8 cellular contexts compared by ENCODE assay signal in the genomic region with DNA sequence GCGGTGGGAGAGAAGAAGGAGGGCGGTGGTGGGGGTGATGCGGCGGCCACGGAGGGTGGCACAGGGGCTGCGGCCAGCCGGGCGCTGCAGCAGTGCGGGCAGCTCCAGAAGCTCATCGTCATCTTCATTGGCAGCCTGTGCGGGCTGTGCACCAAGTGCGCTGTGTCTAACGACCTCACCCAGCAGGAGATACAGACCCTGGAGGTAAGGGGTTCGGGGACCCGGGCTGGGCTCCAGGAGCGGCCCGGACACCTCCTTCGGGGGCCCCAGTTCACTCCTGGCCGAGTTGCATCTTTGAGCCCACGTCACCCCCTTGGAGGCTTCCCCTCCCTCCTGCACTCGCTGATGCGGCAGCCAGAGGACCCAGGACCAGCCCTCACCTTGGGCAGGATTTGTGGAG.
DNase-seq lines count a peak whose midpoint lies in the region; ATAC-seq, FAIRE-seq and TF ChIP-seq lines count a peak whose summit lies in the region.
"Not testable (repeated sequence)": the region's sequence is repeated elsewhere in the genome, so short reads cannot be mapped to it uniquely, and the experiment has no call there.

No MANE protein-coding gene starts in this region.

- H3K4me3 Mint-ChIP-seq in CD4-positive, alpha-beta memory T cell: peak overlapping the region; percentile 82 to 93 (median 89)
- peak overlapping the region; percentile 77 for H3K4me3 Mint-ChIP-seq in activated CD4-positive, alpha-beta T cell treated with anti-CD3 and anti-CD28 coated beads for 36 hours

- not testable (repeated sequence) for H3K36me3 ChIP-seq in CD4-positive, alpha-beta memory T cell (ENCODE audit: insufficient read depth, low read length); Karpas-422 (ENCODE audit: insufficient read depth, low read length); esophagus (ENCODE audit: control insufficient read depth in 2 of 2, insufficient read depth in 2 of 2, low read length in 1 of 2); HepG2 (replicated peaks in 1 of 2; ENCODE audit: control insufficient read depth in 1 of 2, insufficient read depth in 2 of 2, low read length in 2 of 2); trophoblast cell (ENCODE audit: control insufficient read depth in 1 of 2, insufficient read depth in 2 of 2, low read length in 2 of 2); thymus (ENCODE audit: control insufficient read depth, insufficient read depth)

- H4K91ac ChIP-seq in trophoblast cell (ENCODE audit: low read depth, low read length): not testable (repeated sequence)

- in situ Hi-C loops in HepG2 (cut with HindIII; ENCODE audit: extremely low pct_ligation_motif_present, low pct_unique_long_range_greater_than_20kb): not testable (repeated sequence)

- peaks cover 5 to 22% (median 16%) of the 10 kb centered on the region in 8 donors for H3K9me3 Mint-ChIP-seq in CD4-positive, alpha-beta memory T cell
- peaks cover 15% of the 10 kb centered on the region for H3K9me3 Mint-ChIP-seq in activated CD4-positive, alpha-beta T cell treated with anti-CD3 and anti-CD28 coated beads for 36 hours (ENCODE audit: low read depth)

- CTCF ChIA-PET in CD4-positive, alpha-beta memory T cell (lab: Charles Lee; ENCODE audit: partially characterized antibody); activated CD4-positive, alpha-beta T cell treated with anti-CD3 and anti-CD28 coated beads for 36 hours (lab: Charles Lee); HepG2 (lab: Yijun Ruan, JAX; ENCODE audit: low intra/inter-chr PET ratio, low total read pairs): not testable (repeated sequence)

- POLR2A ChIA-PET in CD4-positive, alpha-beta memory T cell (lab: Charles Lee; ENCODE audit: partially characterized antibody); activated CD4-positive, alpha-beta T cell treated with anti-CD3 and anti-CD28 coated beads for 36 hours (lab: Charles Lee); HepG2 (lab: Yijun Ruan, JAX): not testable (repeated sequence)

- not testable (repeated sequence) for H4K20me1 ChIP-seq in Karpas-422 (ENCODE audit: insufficient read depth, low read depth, low read length); HepG2 (ENCODE audit: insufficient read depth, low read length)

- BruUV-seq in HepG2 (replicated peaks; lab: Mats Ljungman, UMichigan): not testable (repeated sequence)

- not testable (repeated sequence) for ATAC-seq in activated CD4-positive, alpha-beta T cell treated with anti-CD3 and anti-CD28 coated beads for 36 hours; HepG2

- not testable (repeated sequence) for H3K23ac ChIP-seq in trophoblast cell (ENCODE audit: low read length)

- H2AFZ ChIP-seq in Karpas-422 (ENCODE audit: low read length); HepG2 (ENCODE audit: low read length); trophoblast cell (ENCODE audit: insufficient read depth, low read length, poor library complexity): not testable (repeated sequence)

- H3K27me3 Mint-ChIP-seq in CD4-positive, alpha-beta memory T cell: not testable (repeated sequence)
- peaks cover 16% of the 10 kb centered on the region for H3K27me3 Mint-ChIP-seq in activated CD4-positive, alpha-beta T cell treated with anti-CD3 and anti-CD28 coated beads for 36 hours

- H3K36me3 Mint-ChIP-seq in CD4-positive, alpha-beta memory T cell: peaks cover 12% of the 10 kb centered on the region in 2 donors
- H3K36me3 Mint-ChIP-seq in activated CD4-positive, alpha-beta T cell treated with anti-CD3 and anti-CD28 coated beads for 36 hours (ENCODE audit: low read depth): peaks cover 18% of the 10 kb centered on the region

- H3K4me1 Mint-ChIP-seq in CD4-positive, alpha-beta memory T cell: peaks cover 14 to 22% (median 17%) of the 10 kb centered on the region in 4 donors
- peaks cover 17% of the 10 kb centered on the region for H3K4me1 Mint-ChIP-seq in activated CD4-positive, alpha-beta T cell treated with anti-CD3 and anti-CD28 coated beads for 36 hours

- not testable (repeated sequence) for H3K4ac ChIP-seq in trophoblast cell (ENCODE audit: low read depth, low read length)

- H3K27ac ChIP-seq in CD4-positive, alpha-beta memory T cell (ENCODE audit: low read depth, low read length); esophagus (ENCODE audit: low read depth in 2 of 2, low read length in 1 of 2); HepG2 (ENCODE audit: extremely low read length, insufficient read depth, low read length); trophoblast cell (ENCODE audit: low read depth, low read length); thymus (ENCODE audit: low read depth): not testable (repeated sequence)
- H3K27ac ChIP-seq in Karpas-422 (ENCODE audit: low read length): peak overlapping the region; percentile 81

- not testable (repeated sequence) for H3K4me1 ChIP-seq in CD4-positive, alpha-beta memory T cell (ENCODE audit: insufficient read depth, low read length); Karpas-422 (ENCODE audit: low read length); esophagus (ENCODE audit: control insufficient read depth in 2 of 2, insufficient read depth in 2 of 2, low read length in 1 of 2); HepG2 (ENCODE audit: insufficient read depth, low read length); trophoblast cell (ENCODE audit: control insufficient read depth in 1 of 2, insufficient read depth in 2 of 2, low read length in 2 of 2); thymus (ENCODE audit: control insufficient read depth, insufficient read depth, low read length)

- not testable (repeated sequence) for DNase-seq in CD4-positive, alpha-beta memory T cell; activated CD4-positive, alpha-beta T cell treated with anti-CD3 and anti-CD28 coated beads for 36 hours; HepG2 (ENCODE audit: low spot score); trophoblast cell
- DNase-seq in Karpas-422: peak; percentile 38
- peak; percentile 5 for DNase-seq in astrocyte of the hippocampus (ENCODE audit: low read depth, low spot score)

- not testable (repeated sequence) for TF ChIP-seq CTCF in HepG2 (CRISPR knock-in tag; IDR thresholded peaks at IDR 0.05)

- H3K4me3 ChIP-seq in CD4-positive, alpha-beta memory T cell (ENCODE audit: low read length in 2 of 2): peak overlapping the region in 1 of 2 donors; percentile 28
- H3K4me3 ChIP-seq in Karpas-422 (ENCODE audit: low read length): peak overlapping the region; percentile 74
- peak overlapping the region; percentile 48 to 53 for H3K4me3 ChIP-seq in esophagus (ENCODE audit: low read depth in 1 of 2, low read length in 2 of 2)
- H3K4me3 ChIP-seq in HepG2 (replicated peaks in 1 of 3; ENCODE audit: insufficient read depth in 1 of 3, low read depth in 2 of 3, low read length in 3 of 3): peak overlapping the region; percentile 58 to 66 (median 59); a peak in 4 of 6 replicates
- peak overlapping the region; percentile 64 for H3K4me3 ChIP-seq in trophoblast cell (ENCODE audit: low read depth, low read length)
- peak overlapping the region; percentile 47 for H3K4me3 ChIP-seq in thymus (ENCODE audit: low read length)

- not testable (repeated sequence) for TF ChIP-seq RAD21 in HepG2 (CRISPR knock-in tag; IDR thresholded peaks at IDR 0.05)

- TF ChIP-seq POLR2A in HepG2 (IDR thresholded peaks at IDR 0.05; ENCODE audit: insufficient read depth in 1 of 2, low read depth in 2 of 2, low read length in 2 of 2): not testable (repeated sequence)

- peak overlapping the region in 3 of 7 donors; percentile 74 to 88 (median 88) for H3K27ac Mint-ChIP-seq in CD4-positive, alpha-beta memory T cell
- H3K27ac Mint-ChIP-seq in activated CD4-positive, alpha-beta T cell treated with anti-CD3 and anti-CD28 coated beads for 36 hours: not testable (repeated sequence)

- H3K14ac ChIP-seq in trophoblast cell (ENCODE audit: low read length): not testable (repeated sequence)

- H3K4me2 ChIP-seq in Karpas-422 (ENCODE audit: low read depth, low read length, poor library complexity, severe bottlenecking) (peak overlapping the region; percentile 71), HepG2 (ENCODE audit: low read depth, low read length) (peak overlapping the region; percentile 55), trophoblast cell (ENCODE audit: low read length) (peak overlapping the region; percentile 86)

- not testable (repeated sequence) for H3K79me1 ChIP-seq in trophoblast cell (ENCODE audit: low read length)

- H2AK5ac ChIP-seq in trophoblast cell (ENCODE audit: low read length): not testable (repeated sequence)

- not testable (repeated sequence) for H3K79me2 ChIP-seq in Karpas-422 (ENCODE audit: low read length); HepG2 (ENCODE audit: insufficient read depth, low read length); trophoblast cell (ENCODE audit: control insufficient read depth, insufficient read depth, low read length, poor library complexity)

- not testable (repeated sequence) for H3K18ac ChIP-seq in trophoblast cell (ENCODE audit: low read length)

- intact Hi-C loops in CD4-positive, alpha-beta memory T cell (cut with micrococcal nuclease); activated CD4-positive, alpha-beta T cell treated with anti-CD3 and anti-CD28 coated beads for 36 hours (cut with DNase I, micrococcal nuclease); HepG2 (cut with micrococcal nuclease; ENCODE audit: unreplicated experiment): not testable (repeated sequence)

- peak overlapping the region; percentile 76 for H3K9ac ChIP-seq in Karpas-422 (ENCODE audit: low read length)
- H3K9ac ChIP-seq in HepG2 (ENCODE audit: insufficient read depth, low read depth, low read length); trophoblast cell (ENCODE audit: low read length): not testable (repeated sequence)

- not testable (repeated sequence) for H3K9me2 ChIP-seq in Karpas-422 (replicated peaks; ENCODE audit: insufficient read depth, low read length)

- H2BK120ac ChIP-seq in trophoblast cell (ENCODE audit: insufficient read depth, low read length, poor library complexity): not testable (repeated sequence)

- TF ChIP-seq EP300 in HepG2 (IDR thresholded peaks at IDR 0.05; ENCODE audit: low read depth in 2 of 2, low read length in 2 of 2); HepG2 (CRISPR knock-in tag; IDR thresholded peaks at IDR 0.05; ENCODE audit: borderline replicate concordance): not testable (repeated sequence)

- not testable (repeated sequence) for H4K8ac ChIP-seq in trophoblast cell (ENCODE audit: low read depth, low read length)

- H4K12ac ChIP-seq in trophoblast cell (ENCODE audit: low read depth, low read length): not testable (repeated sequence)

- 18 to 38% methylated on average over 6 to 20 of the region's 22 CpGs for WGBS in esophagus, 2 donors
- WGBS in HepG2 (ENCODE audit: low lambda C conversion rate): 14% methylated on average over 4 of the region's 22 CpGs
- no CpG with 5 or more reads among the region's 22 CpGs for WGBS in trophoblast cell (ENCODE audit: extremely low coverage, insufficient coverage, insufficient read length)
- 30% methylated on average over 15 of the region's 22 CpGs for WGBS in thymus

- FAIRE-seq in HepG2 (lab: Jason Lieb, UNC): not testable (repeated sequence)

- not testable (repeated sequence) for H3K27me3 ChIP-seq in CD4-positive, alpha-beta memory T cell (ENCODE audit: insufficient read depth, low read length); Karpas-422 (ENCODE audit: low read length); esophagus (ENCODE audit: control insufficient read depth in 1 of 2, insufficient read depth in 2 of 2, low read length in 2 of 2); HepG2 (ENCODE audit: control insufficient read depth in 1 of 2, insufficient read depth in 2 of 2, low read length in 2 of 2); trophoblast cell (ENCODE audit: insufficient read depth, low read length); thymus (ENCODE audit: control insufficient read depth, insufficient read depth)

- H3K9me3 ChIP-seq in CD4-positive, alpha-beta memory T cell (ENCODE audit: control insufficient read depth in 1 of 2, low read length in 2 of 2); Karpas-422 (ENCODE audit: low read length); esophagus (ENCODE audit: control insufficient read depth in 2 of 2, insufficient read depth in 1 of 2, low read depth in 1 of 2, low read length in 1 of 2); HepG2 (ENCODE audit: low read length); trophoblast cell (ENCODE audit: insufficient read depth, low read depth, low read length); thymus (ENCODE audit: control insufficient read depth): not testable (repeated sequence)

- not testable (repeated sequence) for H2BK5ac ChIP-seq in trophoblast cell (ENCODE audit: low read depth, low read length, poor library complexity)

- H2BK12ac ChIP-seq in trophoblast cell (ENCODE audit: low read length): not testable (repeated sequence)
